17 cellular contexts compared by ENCODE assay signal in the genomic region with DNA sequence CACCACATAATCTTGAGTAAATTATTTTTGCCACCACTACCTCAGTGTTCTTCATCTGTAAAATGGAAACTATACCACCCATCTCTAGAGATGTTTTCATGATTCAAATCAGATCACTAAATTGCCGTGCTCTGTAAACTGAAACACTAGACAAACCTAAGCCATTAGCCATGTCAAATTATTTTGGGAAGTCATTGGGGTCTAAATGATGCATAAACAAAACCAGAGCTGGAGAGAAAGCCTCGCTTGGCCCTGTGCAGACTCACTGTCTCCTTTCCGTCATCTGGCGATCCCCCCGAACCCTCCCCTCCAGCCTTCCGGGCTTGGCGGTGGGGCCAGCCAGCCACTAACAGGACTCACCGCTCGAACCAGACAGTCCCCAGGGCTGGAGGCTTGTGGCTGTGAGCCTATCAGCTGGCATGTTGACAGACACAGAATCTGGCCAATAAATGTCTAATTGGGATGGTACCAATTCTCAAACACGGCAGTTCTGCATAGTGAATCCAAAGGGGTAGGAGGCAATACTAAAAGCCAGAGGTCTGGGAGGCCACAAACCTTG.
DNase-seq lines count a peak whose midpoint lies in the region; ATAC-seq and TF ChIP-seq lines count a peak whose summit lies in the region.
"Had no signal": no experiment of that assay in that cellular context is flagged by ENCODE, and none has a peak within 500 bp of the region (broad histone marks: within the 10 kb centered on the region; RNA-seq: fewer than 3 reads in every experiment).

No MANE protein-coding gene starts in this region.

- intact Hi-C loops in Right ventricle myocardium superior (cut with DNase I): no loop called here
- intact Hi-C loops in activated T-helper 1 cell treated with anti-CD3 and anti-CD28 coated beads, Interleukin-12 subunit alpha, Interleukin-12 subunit beta, Interleukin-2, Interleukin-4 antibody, amounts not matched to agents 30 ng/mL and 10 ng/mL and 1 ng/mL, durations not matched to agents 14 hours and 24 hours and 36 hours (cut with micrococcal nuclease): no loop called here

- H3K4me1 ChIP-seq in BE2C: peaks cover 37% of the 10 kb centered on the region
- H3K4me1 ChIP-seq: SJCRH30 had no signal

- 0 out of 2 replicates have a peak, but pooled peaks have one; percentile 6 for TF ChIP-seq CTCF in BE2C (IDR thresholded peaks at IDR 0.05; ENCODE audit: low read depth, low read length)

- H3K4me3 ChIP-seq in BE2C (ENCODE audit: low read depth, low read length): no peak overlapping the region
- H3K4me3 ChIP-seq: SJCRH30 had no signal

- H3K36me3 Mint-ChIP-seq in activated T-helper 1 cell treated with anti-CD3 and anti-CD28 coated beads, Interleukin-12 subunit alpha, Interleukin-12 subunit beta, Interleukin-2, Interleukin-4 antibody, amounts not matched to agents 30 ng/mL and 10 ng/mL and 1 ng/mL, durations not matched to agents 14 hours and 24 hours and 36 hours (ENCODE audit: low read depth): no peaks in the 10 kb centered on the region

- DNase-seq in BE2C (peak; percentile 97), SK-N-DZ (ENCODE audit: low spot score) (peak; percentile 59), Right ventricle myocardium superior (peak; percentile 60), left kidney (ENCODE audit: low read depth, low spot score) (peak; percentile 19), MV-4-11 (lab: John Stamatoyannopoulos, UW) (no peak)
- DNase-seq in activated T-helper 1 cell treated with anti-CD3 and anti-CD28 coated beads, Interleukin-12 subunit alpha, Interleukin-12 subunit beta, Interleukin-2, Interleukin-4 antibody, amounts not matched to agents 30 ng/mL and 10 ng/mL and 1 ng/mL, durations not matched to agents 14 hours and 24 hours and 36 hours (ENCODE audit: low spot score): no peak
- DNase-seq: DND-41, GDM1, GOT3, NCI-H1105 treated with DMSO at 0.1 percent for 48 hours, NCI-H1930, NCI-H2171 treated with DMSO at 0.1 percent for 48 hours, NCI-H748 treated with DMSO at 0.1 percent for 48 hours, OCI-M1, RPMI8226, SJCRH30 had no signal

- no peaks in the 10 kb centered on the region for H3K27me3 ChIP-seq in BE2C
- H3K27me3 ChIP-seq: SJCRH30 had no signal

- H3K4me3 Mint-ChIP-seq in activated T-helper 1 cell treated with anti-CD3 and anti-CD28 coated beads, Interleukin-12 subunit alpha, Interleukin-12 subunit beta, Interleukin-2, Interleukin-4 antibody, amounts not matched to agents 30 ng/mL and 10 ng/mL and 1 ng/mL, durations not matched to agents 14 hours and 24 hours and 36 hours: no peak overlapping the region

- H3K27ac Mint-ChIP-seq in activated T-helper 1 cell treated with anti-CD3 and anti-CD28 coated beads, Interleukin-12 subunit alpha, Interleukin-12 subunit beta, Interleukin-2, Interleukin-4 antibody, amounts not matched to agents 30 ng/mL and 10 ng/mL and 1 ng/mL, durations not matched to agents 14 hours and 24 hours and 36 hours: no peak overlapping the region

- no peaks in the 10 kb centered on the region for H3K36me3 ChIP-seq in BE2C
- H3K36me3 ChIP-seq: SJCRH30 had no signal

- peaks cover 20% of the 10 kb centered on the region for H3K27me3 Mint-ChIP-seq in activated T-helper 1 cell treated with anti-CD3 and anti-CD28 coated beads, Interleukin-12 subunit alpha, Interleukin-12 subunit beta, Interleukin-2, Interleukin-4 antibody, amounts not matched to agents 30 ng/mL and 10 ng/mL and 1 ng/mL, durations not matched to agents 14 hours and 24 hours and 36 hours (ENCODE audit: insufficient read depth)

- no peaks in the 10 kb centered on the region for H3K9me3 Mint-ChIP-seq in activated T-helper 1 cell treated with anti-CD3 and anti-CD28 coated beads, Interleukin-12 subunit alpha, Interleukin-12 subunit beta, Interleukin-2, Interleukin-4 antibody, amounts not matched to agents 30 ng/mL and 10 ng/mL and 1 ng/mL, durations not matched to agents 14 hours and 24 hours and 36 hours

- ATAC-seq in Right ventricle myocardium superior (ENCODE audit: poor library complexity) (peak; percentile 91), GM21717 (IDR thresholded peaks at IDR 0.05; ENCODE audit: unreplicated experiment) (no peak)

- no peaks in the 10 kb centered on the region for H3K9me3 ChIP-seq in BE2C
- H3K9me3 ChIP-seq: SJCRH30 had no signal

- no peaks in the 10 kb centered on the region for H3K4me1 Mint-ChIP-seq in activated T-helper 1 cell treated with anti-CD3 and anti-CD28 coated beads, Interleukin-12 subunit alpha, Interleukin-12 subunit beta, Interleukin-2, Interleukin-4 antibody, amounts not matched to agents 30 ng/mL and 10 ng/mL and 1 ng/mL, durations not matched to agents 14 hours and 24 hours and 36 hours (ENCODE audit: low read depth)

Comparison
In these comparisons a context has a peak if more than half of its experiments do, and no peak if none do; other contexts are left out.
1. DNase-seq: peak in BE2C (single experiment), SK-N-DZ (single experiment), Right ventricle myocardium superior (single experiment) and left kidney (single experiment); none in MV-4-11 (single experiment) and activated T-helper 1 cell treated with anti-CD3 and anti-CD28 coated beads, Interleukin-12 subunit alpha, Interleukin-12 subunit beta, Interleukin-2, Interleukin-4 antibody, amounts not matched to agents 30 ng/mL and 10 ng/mL and 1 ng/mL, durations not matched to agents 14 hours and 24 hours and 36 hours (single experiment).